8 cellular contexts compared by ENCODE assay signal in genomic region chr1:51569284-51570062, GRCh38. TPM values are rescaled to one million over a fixed set of nuclear protein-coding genes. Genes with fewer than 3 reads are reported as not detected.
DNase-seq lines count a peak whose midpoint lies in the region; ATAC-seq and TF ChIP-seq lines count a peak whose summit lies in the region.

No MANE protein-coding gene starts in this region.

- no peaks in the 10 kb centered on the region for H3K27me3 Mint-ChIP-seq in T-helper 17 cell
- no peaks in the 10 kb centered on the region for H3K27me3 Mint-ChIP-seq in chondrocyte (ENCODE audit: low read depth)

- H3K4me3 ChIP-seq in mucosa of rectum (ENCODE audit: low read length in 2 of 2): no peak overlapping the region
- no peak overlapping the region for H3K4me3 ChIP-seq in tibial nerve

- peak; percentile 90 for DNase-seq in EL
- DNase-seq in T-helper 17 cell: no peak
- no peak for DNase-seq in chondrocyte (ENCODE audit: low spot score)
- no peak for DNase-seq in retina
- no peak for DNase-seq in tibial nerve (ENCODE audit: low spot score in 2 of 2)

- H3K9ac ChIP-seq in mucosa of rectum (ENCODE audit: low read depth in 1 of 2, low read length in 2 of 2): no peak overlapping the region

- H3K27me3 ChIP-seq in mucosa of rectum (ENCODE audit: control insufficient read depth in 2 of 2, insufficient read depth in 2 of 2, low read length in 2 of 2) (no peaks in the 10 kb centered on the region), tibial nerve (no peaks in the 10 kb centered on the region)

- ATAC-seq in GM19467 (IDR thresholded peaks at IDR 0.05; ENCODE audit: unreplicated experiment) (peak; percentile 76), HG03460 (IDR thresholded peaks at IDR 0.05; ENCODE audit: unreplicated experiment) (peak; percentile 88), T-helper 17 cell (peak; percentile 80)

- H3K4me1 Mint-ChIP-seq in T-helper 17 cell (peaks cover 30% of the 10 kb centered on the region), chondrocyte (ENCODE audit: low read depth) (peaks cover 39% of the 10 kb centered on the region)

- WGBS in tibial nerve, 2 donors: 54 to 62% methylated on average over 4 of the region's 4 CpGs

- H3K4me1 ChIP-seq in mucosa of rectum (ENCODE audit: control insufficient read depth in 2 of 2, insufficient read depth in 2 of 2, low read length in 2 of 2) (peaks cover 10% of the 10 kb centered on the region in 2 donors), tibial nerve (peaks cover 0 to 37% (median 26%) of the 10 kb centered on the region in 4 donors)

- H3K36me3 ChIP-seq in mucosa of rectum (ENCODE audit: control insufficient read depth in 2 of 2, insufficient read depth in 2 of 2, low read length in 2 of 2): no peaks in the 10 kb centered on the region
- no peaks in the 10 kb centered on the region for H3K36me3 ChIP-seq in tibial nerve

- H3K27ac ChIP-seq in mucosa of rectum (ENCODE audit: low read depth in 2 of 2, low read length in 2 of 2) (peak overlapping the region; percentile 45 to 70), tibial nerve (peak overlapping the region in 2 of 4 donors; percentile 32 to 38)

- no peak for TF ChIP-seq POLR2A in tibial nerve (IDR thresholded peaks at IDR 0.05)

- no peak for TF ChIP-seq EP300 in tibial nerve (IDR thresholded peaks at IDR 0.05)

- H3K9me3 ChIP-seq in T-helper 17 cell (ENCODE audit: control insufficient read depth, low read length, poor library complexity, severe bottlenecking): no peaks in the 10 kb centered on the region
- H3K9me3 ChIP-seq in mucosa of rectum (ENCODE audit: control insufficient read depth in 2 of 2, low read length in 2 of 2): no peaks in the 10 kb centered on the region
- H3K9me3 ChIP-seq in tibial nerve: no peaks in the 10 kb centered on the region

- H3K4me3 Mint-ChIP-seq in T-helper 17 cell (peak overlapping the region; percentile 67), chondrocyte (ENCODE audit: unreplicated experiment) (no peak overlapping the region)

- H3K9me3 Mint-ChIP-seq in chondrocyte (ENCODE audit: low read depth): no peaks in the 10 kb centered on the region

- H3K36me3 Mint-ChIP-seq in T-helper 17 cell (ENCODE audit: low read depth) (no peaks in the 10 kb centered on the region), chondrocyte (ENCODE audit: low read depth) (no peaks in the 10 kb centered on the region)

- H3K27ac Mint-ChIP-seq in T-helper 17 cell (peak overlapping the region; percentile 94), chondrocyte (ENCODE audit: unreplicated experiment) (no peak overlapping the region)

- peak; percentile 69 for TF ChIP-seq CTCF in chondrocyte (IDR thresholded peaks at IDR 0.05)
- peak in 1 of 5 experiments; percentile 33 for TF ChIP-seq CTCF in tibial nerve (IDR thresholded peaks at IDR 0.05)

RNA-seq across cellular contexts. Expression of gene OSBPL9, which starts 47.4 kb away (rescaled TPM):
- 10 to 100 TPM; 47.3 to 49.2 TPM for total RNA-seq in T-helper 17 cell
- 178 to 258 TPM (median 186 TPM) in 3 replicates for total RNA-seq in chondrocyte
- total RNA-seq in tibial nerve: 100 to 1,000 TPM in 2 of 4 donors, 10 to 100 TPM in 2; 86.1 to 132 (median 96.9) TPM

RNA-seq across cellular contexts. Expression of gene EPS15, which starts 50.4 kb away (rescaled TPM):
- 10 to 100 TPM; 88.2 to 98.8 TPM for total RNA-seq in T-helper 17 cell
- 81.4 to 93.0 TPM (median 82.3 TPM) in 3 replicates for total RNA-seq in chondrocyte
- 100 to 1,000 TPM in 3 of 4 donors, 10 to 100 TPM in 1; 94.8 to 133 (median 125) TPM for total RNA-seq in tibial nerve
